ENCODE assay signal across 1 cellular context in the genomic region with DNA sequence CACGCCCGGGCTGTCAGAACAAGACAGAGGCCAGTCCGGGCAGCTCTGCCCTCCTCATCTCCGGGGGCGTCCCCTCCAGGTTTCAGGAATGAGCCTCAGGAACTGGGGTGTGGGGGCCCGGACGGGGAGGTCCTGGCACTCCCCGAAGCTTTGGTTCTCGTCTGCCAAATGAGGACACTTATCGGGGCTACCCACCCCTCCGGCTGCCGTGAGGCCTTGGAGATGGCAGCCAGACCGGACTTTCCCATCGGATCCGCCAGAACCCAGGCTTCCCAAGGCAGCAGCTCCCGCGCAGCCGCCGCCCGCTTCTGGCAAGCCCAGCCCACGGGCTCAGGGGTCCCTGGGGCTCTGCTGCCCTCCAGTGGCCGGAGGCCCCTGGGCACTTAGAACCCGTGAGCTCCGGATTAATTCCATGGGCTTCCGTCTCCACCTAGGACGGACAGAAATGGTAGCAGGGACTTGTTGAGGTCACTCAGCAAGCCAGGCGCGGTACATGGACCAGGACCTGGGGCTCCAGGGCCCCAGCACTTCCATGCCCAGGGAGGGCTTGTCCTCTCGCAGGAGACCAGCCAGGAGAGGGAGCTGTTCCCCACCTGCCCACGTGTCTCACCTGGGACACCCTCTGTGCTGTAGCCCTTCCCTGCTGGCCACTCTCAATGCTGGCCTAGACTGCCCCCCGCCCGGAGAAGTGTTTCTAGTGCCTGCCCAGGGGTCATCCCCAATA.
TF ChIP-seq lines count a peak whose summit lies in the region.

No MANE protein-coding gene starts in this region.

TF ChIP-seq in HepG2, 621 proteins besides CTCF, POLR2A, EP300 and RAD21 (continued from another document and continues in another):
- TF ChIP-seq, protein P1, sequence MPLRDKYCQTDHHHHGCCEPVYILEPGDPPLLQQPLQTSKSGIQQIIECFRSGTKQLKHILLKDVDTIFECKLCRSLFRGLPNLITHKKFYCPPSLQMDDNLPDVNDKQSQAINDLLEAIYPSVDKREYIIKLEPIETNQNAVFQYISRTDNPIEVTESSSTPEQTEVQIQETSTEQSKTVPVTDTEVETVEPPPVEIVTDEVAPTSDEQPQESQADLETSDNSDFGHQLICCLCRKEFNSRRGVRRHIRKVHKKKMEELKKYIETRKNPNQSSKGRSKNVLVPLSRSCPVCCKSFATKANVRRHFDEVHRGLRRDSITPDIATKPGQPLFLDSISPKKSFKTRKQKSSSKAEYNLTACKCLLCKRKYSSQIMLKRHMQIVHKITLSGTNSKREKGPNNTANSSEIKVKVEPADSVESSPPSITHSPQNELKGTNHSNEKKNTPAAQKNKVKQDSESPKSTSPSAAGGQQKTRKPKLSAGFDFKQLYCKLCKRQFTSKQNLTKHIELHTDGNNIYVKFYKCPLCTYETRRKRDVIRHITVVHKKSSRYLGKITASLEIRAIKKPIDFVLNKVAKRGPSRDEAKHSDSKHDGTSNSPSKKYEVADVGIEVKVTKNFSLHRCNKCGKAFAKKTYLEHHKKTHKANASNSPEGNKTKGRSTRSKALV (CRISPR knock-in tag; IDR thresholded peaks at IDR 0.05) = peak; percentile 41; the same call in 1 of the 2 replicates
- TF ChIP-seq ZKSCAN8 (CRISPR knock-in tag; IDR thresholded peaks at IDR 0.05; ENCODE audit: borderline replicate concordance) = peak; percentile 73; the same call in 1 of the 2 replicates
- TF ChIP-seq, protein P2, sequence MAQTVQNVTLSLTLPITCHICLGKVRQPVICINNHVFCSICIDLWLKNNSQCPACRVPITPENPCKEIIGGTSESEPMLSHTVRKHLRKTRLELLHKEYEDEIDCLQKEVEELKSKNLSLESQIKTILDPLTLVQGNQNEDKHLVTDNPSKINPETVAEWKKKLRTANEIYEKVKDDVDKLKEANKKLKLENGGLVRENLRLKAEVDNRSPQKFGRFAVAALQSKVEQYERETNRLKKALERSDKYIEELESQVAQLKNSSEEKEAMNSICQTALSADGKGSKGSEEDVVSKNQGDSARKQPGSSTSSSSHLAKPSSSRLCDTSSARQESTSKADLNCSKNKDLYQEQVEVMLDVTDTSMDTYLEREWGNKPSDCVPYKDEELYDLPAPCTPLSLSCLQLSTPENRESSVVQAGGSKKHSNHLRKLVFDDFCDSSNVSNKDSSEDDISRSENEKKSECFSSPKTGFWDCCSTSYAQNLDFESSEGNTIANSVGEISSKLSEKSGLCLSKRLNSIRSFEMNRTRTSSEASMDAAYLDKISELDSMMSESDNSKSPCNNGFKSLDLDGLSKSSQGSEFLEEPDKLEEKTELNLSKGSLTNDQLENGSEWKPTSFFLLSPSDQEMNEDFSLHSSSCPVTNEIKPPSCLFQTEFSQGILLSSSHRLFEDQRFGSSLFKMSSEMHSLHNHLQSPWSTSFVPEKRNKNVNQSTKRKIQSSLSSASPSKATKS (CRISPR knock-in tag; IDR thresholded peaks at IDR 0.05) = no peak
- TF ChIP-seq MAFG (CRISPR knock-in tag; IDR thresholded peaks at IDR 0.05) = 0 out of 2 replicates have a peak, but pooled peaks have one; percentile 37
- TF ChIP-seq ELF1 (CRISPR knock-in tag; IDR thresholded peaks at IDR 0.05) = 0 out of 2 replicates have a peak, but pooled peaks have one; percentile 32
- TF ChIP-seq NR2F1 (CRISPR knock-in tag; IDR thresholded peaks at IDR 0.05) = no peak
- TF ChIP-seq DPF2 (CRISPR knock-in tag; IDR thresholded peaks at IDR 0.05; ENCODE audit: borderline replicate concordance, low read depth) = no peak
- TF ChIP-seq TAF1 (CRISPR knock-in tag; IDR thresholded peaks at IDR 0.05) = peak; percentile 31; the same call in 1 of the 2 replicates
- peak; percentile 62; the same call in 1 of the 2 replicates for TF ChIP-seq ESRRA (CRISPR knock-in tag; IDR thresholded peaks at IDR 0.05; ENCODE audit: low read depth)
- peak; percentile 32; the same call in 1 of the 2 replicates for TF ChIP-seq ZNF333 (CRISPR knock-in tag; IDR thresholded peaks at IDR 0.05; ENCODE audit: borderline replicate concordance)
- TF ChIP-seq ZNF607 (CRISPR knock-in tag; IDR thresholded peaks at IDR 0.05; ENCODE audit: borderline replicate concordance) = peak; percentile 75; the same call in 1 of the 2 replicates
- TF ChIP-seq GATAD2A (CRISPR knock-in tag; IDR thresholded peaks at IDR 0.05) = peak; percentile 62; the same call in 1 of the 2 replicates
- TF ChIP-seq ZNF7 (CRISPR knock-in tag; IDR thresholded peaks at IDR 0.05) = no peak
- 0 out of 2 replicates have a peak, but pooled peaks have one; percentile 24 for TF ChIP-seq TARDBP (CRISPR knock-in tag; IDR thresholded peaks at IDR 0.05)
- TF ChIP-seq ZFP91 (CRISPR knock-in tag; IDR thresholded peaks at IDR 0.05; ENCODE audit: borderline replicate concordance) = peak; percentile 65; the same call in 1 of the 2 replicates
- TF ChIP-seq ZEB1 (IDR thresholded peaks at IDR 0.05; ENCODE audit: insufficient replicate concordance, low read depth) = peak; percentile 81
- TF ChIP-seq, protein P3, sequence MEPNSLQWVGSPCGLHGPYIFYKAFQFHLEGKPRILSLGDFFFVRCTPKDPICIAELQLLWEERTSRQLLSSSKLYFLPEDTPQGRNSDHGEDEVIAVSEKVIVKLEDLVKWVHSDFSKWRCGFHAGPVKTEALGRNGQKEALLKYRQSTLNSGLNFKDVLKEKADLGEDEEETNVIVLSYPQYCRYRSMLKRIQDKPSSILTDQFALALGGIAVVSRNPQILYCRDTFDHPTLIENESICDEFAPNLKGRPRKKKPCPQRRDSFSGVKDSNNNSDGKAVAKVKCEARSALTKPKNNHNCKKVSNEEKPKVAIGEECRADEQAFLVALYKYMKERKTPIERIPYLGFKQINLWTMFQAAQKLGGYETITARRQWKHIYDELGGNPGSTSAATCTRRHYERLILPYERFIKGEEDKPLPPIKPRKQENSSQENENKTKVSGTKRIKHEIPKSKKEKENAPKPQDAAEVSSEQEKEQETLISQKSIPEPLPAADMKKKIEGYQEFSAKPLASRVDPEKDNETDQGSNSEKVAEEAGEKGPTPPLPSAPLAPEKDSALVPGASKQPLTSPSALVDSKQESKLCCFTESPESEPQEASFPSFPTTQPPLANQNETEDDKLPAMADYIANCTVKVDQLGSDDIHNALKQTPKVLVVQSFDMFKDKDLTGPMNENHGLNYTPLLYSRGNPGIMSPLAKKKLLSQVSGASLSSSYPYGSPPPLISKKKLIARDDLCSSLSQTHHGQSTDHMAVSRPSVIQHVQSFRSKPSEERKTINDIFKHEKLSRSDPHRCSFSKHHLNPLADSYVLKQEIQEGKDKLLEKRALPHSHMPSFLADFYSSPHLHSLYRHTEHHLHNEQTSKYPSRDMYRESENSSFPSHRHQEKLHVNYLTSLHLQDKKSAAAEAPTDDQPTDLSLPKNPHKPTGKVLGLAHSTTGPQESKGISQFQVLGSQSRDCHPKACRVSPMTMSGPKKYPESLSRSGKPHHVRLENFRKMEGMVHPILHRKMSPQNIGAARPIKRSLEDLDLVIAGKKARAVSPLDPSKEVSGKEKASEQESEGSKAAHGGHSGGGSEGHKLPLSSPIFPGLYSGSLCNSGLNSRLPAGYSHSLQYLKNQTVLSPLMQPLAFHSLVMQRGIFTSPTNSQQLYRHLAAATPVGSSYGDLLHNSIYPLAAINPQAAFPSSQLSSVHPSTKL (CRISPR knock-in tag; IDR thresholded peaks at IDR 0.05) = peak; percentile 57; the same call in 1 of the 2 replicates
- 0 out of 2 replicates have a peak, but pooled peaks have one; percentile 54 for TF ChIP-seq ZNF263 (CRISPR knock-in tag; IDR thresholded peaks at IDR 0.05)
- peak; percentile 82; the same call in 1 of the 2 replicates for TF ChIP-seq PITX1 (CRISPR knock-in tag; IDR thresholded peaks at IDR 0.05)
- TF ChIP-seq YEATS4 (CRISPR knock-in tag; IDR thresholded peaks at IDR 0.05; ENCODE audit: borderline replicate concordance) = peak; percentile 38; the same call in 1 of the 2 replicates
- peak; percentile 63 for TF ChIP-seq ARID3A (IDR thresholded peaks at IDR 0.05; ENCODE audit: low read depth, low read length)
- peak; percentile 57; the same call in 1 of the 2 replicates for TF ChIP-seq ERF (CRISPR knock-in tag; IDR thresholded peaks at IDR 0.05)
- TF ChIP-seq, protein P4, sequence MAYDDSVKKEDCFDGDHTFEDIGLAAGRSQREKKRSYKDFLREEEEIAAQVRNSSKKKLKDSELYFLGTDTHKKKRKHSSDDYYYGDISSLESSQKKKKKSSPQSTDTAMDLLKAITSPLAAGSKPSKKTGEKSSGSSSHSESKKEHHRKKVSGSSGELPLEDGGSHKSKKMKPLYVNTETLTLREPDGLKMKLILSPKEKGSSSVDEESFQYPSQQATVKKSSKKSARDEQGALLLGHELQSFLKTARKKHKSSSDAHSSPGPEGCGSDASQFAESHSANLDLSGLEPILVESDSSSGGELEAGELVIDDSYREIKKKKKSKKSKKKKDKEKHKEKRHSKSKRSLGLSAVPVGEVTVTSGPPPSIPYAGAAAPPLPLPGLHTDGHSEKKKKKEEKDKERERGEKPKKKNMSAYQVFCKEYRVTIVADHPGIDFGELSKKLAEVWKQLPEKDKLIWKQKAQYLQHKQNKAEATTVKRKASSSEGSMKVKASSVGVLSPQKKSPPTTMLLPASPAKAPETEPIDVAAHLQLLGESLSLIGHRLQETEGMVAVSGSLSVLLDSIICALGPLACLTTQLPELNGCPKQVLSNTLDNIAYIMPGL (CRISPR knock-in tag; IDR thresholded peaks at IDR 0.05; ENCODE audit: borderline replicate concordance in 1 of 2, low read depth in 1 of 2) = peak; percentile 93 to 96
- TF ChIP-seq ZNF350 (CRISPR knock-in tag; IDR thresholded peaks at IDR 0.05; ENCODE audit: borderline replicate concordance, low read depth) = peak; percentile 54; the same call in 1 of the 2 replicates
- TF ChIP-seq REXO4 (CRISPR knock-in tag; IDR thresholded peaks at IDR 0.05; ENCODE audit: borderline replicate concordance) = no peak
- peak; percentile 23; the same call in 1 of the 2 replicates for TF ChIP-seq ATF7-NPFF (CRISPR knock-in tag; IDR thresholded peaks at IDR 0.05; ENCODE audit: low read depth)
- 0 out of 2 replicates have a peak, but pooled peaks have one; percentile 41 for TF ChIP-seq ZNF224 (CRISPR knock-in tag; IDR thresholded peaks at IDR 0.05)
- TF ChIP-seq ZNF432 (CRISPR knock-in tag; IDR thresholded peaks at IDR 0.05; ENCODE audit: borderline replicate concordance) = no peak
- no peak for TF ChIP-seq HNF1A (IDR thresholded peaks at IDR 0.05; ENCODE audit: low read depth)
- TF ChIP-seq HNF1A (CRISPR knock-in tag; IDR thresholded peaks at IDR 0.05; ENCODE audit: borderline replicate concordance) = peak; percentile 17; the same call in 1 of the 2 replicates
- TF ChIP-seq SETDB1 (CRISPR knock-in tag; IDR thresholded peaks at IDR 0.05; ENCODE audit: borderline replicate concordance) = peak; percentile 73; the same call in 1 of the 2 replicates
- TF ChIP-seq, protein P5, sequence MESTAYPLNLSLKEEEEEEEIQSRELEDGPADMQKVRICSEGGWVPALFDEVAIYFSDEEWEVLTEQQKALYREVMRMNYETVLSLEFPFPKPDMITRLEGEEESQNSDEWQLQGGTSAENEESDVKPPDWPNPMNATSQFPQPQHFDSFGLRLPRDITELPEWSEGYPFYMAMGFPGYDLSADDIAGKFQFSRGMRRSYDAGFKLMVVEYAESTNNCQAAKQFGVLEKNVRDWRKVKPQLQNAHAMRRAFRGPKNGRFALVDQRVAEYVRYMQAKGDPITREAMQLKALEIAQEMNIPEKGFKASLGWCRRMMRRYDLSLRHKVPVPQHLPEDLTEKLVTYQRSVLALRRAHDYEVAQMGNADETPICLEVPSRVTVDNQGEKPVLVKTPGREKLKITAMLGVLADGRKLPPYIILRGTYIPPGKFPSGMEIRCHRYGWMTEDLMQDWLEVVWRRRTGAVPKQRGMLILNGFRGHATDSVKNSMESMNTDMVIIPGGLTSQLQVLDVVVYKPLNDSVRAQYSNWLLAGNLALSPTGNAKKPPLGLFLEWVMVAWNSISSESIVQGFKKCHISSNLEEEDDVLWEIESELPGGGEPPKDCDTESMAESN (CRISPR knock-in tag; conservative IDR thresholded peaks at IDR 0.05) = 0 out of 2 replicates have a peak, but pooled peaks have one; percentile 43
